In genomic region chr3:153762411-153763235, GRCh38 we compare ENCODE assay signal across 18 cellular contexts.
DNase-seq lines count a peak whose midpoint lies in the region; ATAC-seq and TF ChIP-seq lines count a peak whose summit lies in the region.
"Had no signal": no experiment of that assay in that cellular context is flagged by ENCODE, and none has a peak within 500 bp of the region (broad histone marks: within the 10 kb centered on the region; RNA-seq: fewer than 3 reads in every experiment).

No MANE protein-coding gene starts in this region.

- H3K36me3 ChIP-seq in MG63: no peaks in the 10 kb centered on the region
- peaks cover 4% of the 10 kb centered on the region; the same call in 1 of the 2 replicates for H3K36me3 ChIP-seq in SU-DHL-6 (ENCODE audit: low read length)

- H2AFZ ChIP-seq in SU-DHL-6 (ENCODE audit: low read depth, low read length, severe bottlenecking): no peak overlapping the region
- H2AFZ ChIP-seq: GM23248 had no signal

- ATAC-seq in HG02885 (IDR thresholded peaks at IDR 0.05; ENCODE audit: poor library complexity, unreplicated experiment): no peak
- no peak for ATAC-seq in GM18520 (IDR thresholded peaks at IDR 0.05; ENCODE audit: unreplicated experiment)
- no peak for ATAC-seq in HG03139 (IDR thresholded peaks at IDR 0.05; ENCODE audit: unreplicated experiment)
- ATAC-seq: K562, PC-3 had no signal

- peak overlapping the region; percentile 68 for H3K9ac ChIP-seq in SU-DHL-6 (ENCODE audit: low read length)
- H3K9ac ChIP-seq: GM23248 had no signal

- H3K27ac ChIP-seq in SU-DHL-6 (ENCODE audit: low read depth, low read length): peak overlapping the region; percentile 98
- H3K27ac ChIP-seq: GM23248, RWPE1 had no signal

- H3K9me3 ChIP-seq in MG63: no peaks in the 10 kb centered on the region
- H3K9me3 ChIP-seq in SU-DHL-6 (ENCODE audit: insufficient read depth, low read length): no peaks in the 10 kb centered on the region

- TF ChIP-seq CTCF in SU-DHL-6 (IDR thresholded peaks at IDR 0.05; ENCODE audit: insufficient read depth, low read length, poor library complexity, severe bottlenecking) (no peak), fibroblast of the aortic adventitia (IDR thresholded peaks at IDR 0.05; ENCODE audit: insufficient read depth, low read length) (no peak)

- no peaks in the 10 kb centered on the region for H3K9me2 ChIP-seq in SU-DHL-6 (replicated peaks; ENCODE audit: insufficient read depth, low read length)

- H3K79me2 ChIP-seq in SU-DHL-6 (ENCODE audit: insufficient read depth, low read length): peaks cover 51% of the 10 kb centered on the region

- no peak overlapping the region for H3K4me3 ChIP-seq in MG63
- peak overlapping the region; percentile 70 for H3K4me3 ChIP-seq in SU-DHL-6 (ENCODE audit: insufficient read depth, low read length, poor library complexity, severe bottlenecking)
- H3K4me3 ChIP-seq in fibroblast of the aortic adventitia (ENCODE audit: low read depth, low read length): no peak overlapping the region
- H3K4me3 ChIP-seq: GM23248, K562 had no signal

- H3K27me3 ChIP-seq in MG63 (no peaks in the 10 kb centered on the region), SU-DHL-6 (ENCODE audit: low read length) (no peaks in the 10 kb centered on the region)

- peaks cover 12% of the 10 kb centered on the region for H3F3A ChIP-seq in SU-DHL-6 (ENCODE audit: insufficient read depth)

- DNase-seq in MG63 (peak; percentile 24), fibroblast of the aortic adventitia (ENCODE audit: low read depth) (peak; percentile 67), hypothalamus (lab: John Stamatoyannopoulos, UW) (no peak)
- DNase-seq: DMS79 treated with DMSO at 0.1 percent for 48 hours, GM23248, HCEC 1CT, NCI-H1417 treated with DMSO at 0.1 percent for 48 hours, NCI-H1930, NCI-H226, NCI-H524, NCI-H82, PC-3 had no signal

- no peaks in the 10 kb centered on the region for H4K20me1 ChIP-seq in SU-DHL-6 (ENCODE audit: low read depth, low read length)

- peak overlapping the region; percentile 96 for H3K4me2 ChIP-seq in SU-DHL-6 (ENCODE audit: low read depth, low read length, poor library complexity, severe bottlenecking)

Comparison
In these comparisons a context has a peak if more than half of its experiments do, and no peak if none do; other contexts are left out.
1. DNase-seq: peak in MG63 (single experiment) and fibroblast of the aortic adventitia (single experiment); none in hypothalamus (0 of 51).